In the genomic region with DNA sequence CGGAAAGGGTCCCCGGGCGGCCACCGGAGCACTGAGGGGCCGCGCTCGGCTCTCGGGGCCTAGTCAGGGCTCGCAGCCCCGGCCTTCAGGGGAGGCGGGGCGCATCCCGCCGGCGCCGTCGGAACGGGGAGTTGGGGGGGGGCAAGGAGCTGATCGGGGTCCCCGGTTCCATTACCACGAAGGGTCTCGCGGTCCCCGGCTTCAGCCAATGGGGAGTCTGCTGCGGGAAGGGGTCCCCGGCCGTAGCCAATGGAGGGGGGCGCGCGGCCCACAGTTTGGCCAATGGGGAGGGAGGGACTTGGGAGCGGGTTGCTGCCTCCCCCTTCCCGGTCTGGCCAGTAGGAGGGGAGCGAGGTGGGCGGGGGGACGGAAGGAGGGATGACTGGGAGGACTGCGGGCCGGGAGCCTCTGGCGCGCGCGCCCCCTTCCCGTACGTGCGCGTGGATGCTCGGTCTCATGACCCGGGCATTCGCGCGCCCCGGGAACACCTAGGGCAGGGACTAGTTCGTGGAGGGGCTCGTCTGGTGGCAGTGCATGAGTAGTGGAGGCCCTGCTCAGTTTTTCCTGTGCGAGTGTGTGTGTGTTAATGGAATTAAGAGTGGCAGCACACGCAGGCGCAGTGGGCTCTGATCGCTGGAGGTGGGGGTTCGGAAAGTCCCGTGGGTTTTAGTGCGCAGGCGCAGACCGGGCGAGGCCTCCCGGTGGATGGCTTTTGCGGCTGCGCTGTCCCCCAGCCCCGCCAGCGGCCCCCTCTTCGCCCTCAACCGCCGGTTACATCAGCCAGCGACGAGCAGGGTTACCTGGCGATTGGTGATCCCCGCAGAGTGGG, we compare ENCODE assay signal across 8 cellular contexts. TPM values are rescaled to one million over a fixed set of nuclear protein-coding genes. Genes with fewer than 3 reads are reported as not detected.
DNase-seq lines count a peak whose midpoint lies in the region; ATAC-seq, FAIRE-seq and TF ChIP-seq lines count a peak whose summit lies in the region.

No MANE protein-coding gene starts in this region.

- no peaks in the 10 kb centered on the region for H3K9me3 ChIP-seq in kidney (ENCODE audit: control insufficient read depth in 1 of 2, low read length in 2 of 2)

- peak overlapping the region; percentile 98 for H3K27ac ChIP-seq in kidney (ENCODE audit: low read depth in 2 of 2, low read length in 2 of 2)

- DNase-seq in Ammon's horn (ENCODE audit: low spot score), result peak; percentile 98
- peak; percentile 94 for DNase-seq in NCI-H446 treated with DMSO at 0.1 percent for 48 hours (lab: John Stamatoyannopoulos, UW)
- DNase-seq in activated CD4-positive, CD25-positive, alpha-beta regulatory T cell treated with anti-CD3 and anti-CD28 coated beads, Interleukin-2, amount 50 U/mL, for 72 hours, result peak; percentile 94
- DNase-seq in cerebellar cortex (ENCODE audit: low spot score), result peak; percentile 98
- DNase-seq in kidney, result peak; percentile 99
- peak; percentile 91 to 98 (median 96) for DNase-seq in stimulated activated CD4-positive, alpha-beta T cell treated with anti-CD3 and anti-CD28 coated beads, Interleukin-12 subunit alpha, Interleukin-12 subunit beta, amount 100 ng/mL, for 48 hours (ENCODE audit: low read depth in 2 of 3, low spot score in 1 of 3)

- peak; percentile 14 for TF ChIP-seq CTCF in kidney (IDR thresholded peaks at IDR 0.05; ENCODE audit: borderline replicate concordance, extremely low read depth, insufficient read depth)

- intact Hi-C loops in kidney (cut with DNase I), result no loop called here

- no peak for FAIRE-seq in kidney (lab: Jason Lieb, UNC)

- peak; percentile 44 for ATAC-seq in HG03378 (IDR thresholded peaks at IDR 0.05; ENCODE audit: unreplicated experiment)

- H3K9ac ChIP-seq in kidney (ENCODE audit: low read length in 2 of 2), result peak overlapping the region; percentile 67 to 89

- TF ChIP-seq POLR2A in GM19099 (IDR thresholded peaks at IDR 0.05; ENCODE audit: extremely low read depth, insufficient read length, low read depth), result peak; percentile 82

- peaks cover 0 to 14% of the 10 kb centered on the region in 2 donors for H3K4me1 ChIP-seq in kidney (ENCODE audit: control insufficient read depth in 1 of 2, insufficient read depth in 1 of 2, low read depth in 1 of 2, low read length in 2 of 2)

- H3K4me3 ChIP-seq in kidney (ENCODE audit: low read length in 2 of 2), result peak overlapping the region; percentile 78 to 85

- peaks cover 10 to 28% of the 10 kb centered on the region in 2 donors for H3K36me3 ChIP-seq in kidney (ENCODE audit: control insufficient read depth in 1 of 2, insufficient read depth in 2 of 2, low read length in 2 of 2)

RNA-seq across cellular contexts. Expression of a gene that starts 1.1 kb away (rescaled TPM):
- 102 TPM for total RNA-seq in kidney
- polyA plus RNA-seq in kidney (ENCODE audit: insufficient read depth, low read depth, low replicate concordance), result 43.2 TPM

RNA-seq across cellular contexts. Expression of a gene that starts 22.2 kb away (rescaled TPM):
- total RNA-seq in kidney, result 146 TPM
- polyA plus RNA-seq in kidney (ENCODE audit: insufficient read depth, low read depth, low replicate concordance), result 443 TPM

RNA-seq across cellular contexts. Expression of a gene that starts 39.7 kb away (rescaled TPM):
- total RNA-seq in kidney, result 64.4 TPM
- polyA plus RNA-seq in kidney (ENCODE audit: insufficient read depth, low read depth, low replicate concordance), result 44.8 TPM

RNA-seq across cellular contexts. Expression of a gene that starts 54.4 kb away (rescaled TPM):
- total RNA-seq in kidney, result 0.25 TPM
- 0.47 TPM for polyA plus RNA-seq in kidney (ENCODE audit: insufficient read depth, low read depth, low replicate concordance)

Comparison
In these comparisons a context has a peak if more than half of its experiments do, and no peak if none do; other contexts are left out.
1. Peak in every context shown above with its lines: DNase-seq, ATAC-seq, H3K4me3 ChIP-seq and H3K27ac ChIP-seq.